8 cellular contexts compared by ENCODE assay signal in genomic region chr14:91509878-91510170, GRCh38. TPM values are rescaled to one million over a fixed set of nuclear protein-coding genes. Genes with fewer than 3 reads are reported as not detected.
A peak's percentile ranks its signal among the peaks of the same experiment; 100 is the strongest.
DNase-seq lines count a peak whose midpoint lies in the region; ATAC-seq and TF ChIP-seq lines count a peak whose summit lies in the region.

No MANE protein-coding gene starts in this region.

- H3K9me3 ChIP-seq in KOPT-K1 (ENCODE audit: insufficient read depth, low read length, poor library complexity, severe bottlenecking) (no peaks in the 10 kb centered on the region), mammary epithelial cell (replicated peaks; ENCODE audit: insufficient read depth, low read length) (no peaks in the 10 kb centered on the region)

- H3K79me2 ChIP-seq in mammary epithelial cell (ENCODE audit: insufficient read depth, low read length) = peaks cover 49% of the 10 kb centered on the region

- H3K4me1 Mint-ChIP-seq in memory B cell = peaks cover 13% of the 10 kb centered on the region

- ATAC-seq in GM18499 (IDR thresholded peaks at IDR 0.05; ENCODE audit: insufficient read depth, unreplicated experiment) = peak; percentile 18
- peak; percentile 34 for ATAC-seq in GM21723 (IDR thresholded peaks at IDR 0.05; ENCODE audit: unreplicated experiment)
- peak; percentile 37 for ATAC-seq in memory B cell (ENCODE audit: low read depth)

- TF ChIP-seq CTCF in mammary epithelial cell (conservative IDR thresholded peaks at IDR 0.05 in 1 of 2, IDR thresholded peaks at IDR 0.05 in 1 of 2; ENCODE audit: extremely low read depth in 1 of 2, insufficient read depth in 1 of 2, low read depth in 1 of 2, low read length in 2 of 2) = no peak

- no peaks in the 10 kb centered on the region for H3K27me3 ChIP-seq in mammary epithelial cell (ENCODE audit: insufficient read depth, low read length)

- intact Hi-C loops in mammary epithelial cell (cut with micrococcal nuclease) = loop anchor here (5.0 to 10.0 kb wide), 2 partner anchors 327 to 395 kb away; no protein-coding TSS in a partner anchor

- H3K4me3 ChIP-seq in mammary epithelial cell (replicated peaks in 1 of 3; ENCODE audit: insufficient read depth in 1 of 3, low read depth in 2 of 3, low read length in 3 of 3) (peak overlapping the region; percentile 70 to 87 (median 71)), urinary bladder (ENCODE audit: low read depth, low read length) (peak overlapping the region; percentile 86)

- H3K4me1 ChIP-seq in mammary epithelial cell (ENCODE audit: insufficient read depth, low read length) = peaks cover 13% of the 10 kb centered on the region
- no peaks in the 10 kb centered on the region for H3K4me1 ChIP-seq in urinary bladder (ENCODE audit: insufficient read depth)

- peak overlapping the region; percentile 97 for H3K4me3 Mint-ChIP-seq in memory B cell

- no peaks in the 10 kb centered on the region for H3K27me3 Mint-ChIP-seq in memory B cell

- BruUV-seq in mammary epithelial cell (replicated peaks; lab: Mats Ljungman, UMichigan) = TSS peak; percentile 3

- peaks cover 5% of the 10 kb centered on the region for H4K20me1 ChIP-seq in mammary epithelial cell (ENCODE audit: insufficient read depth, low read length)

- dilution Hi-C loops in mammary epithelial cell (cut with HindIII; ENCODE audit: low sequenced_read_pairs) = loop anchor here (5.0 kb wide), 1 partner anchor 58 kb away; no protein-coding TSS in a partner anchor

- H3K27ac Mint-ChIP-seq in memory B cell = peak overlapping the region; percentile 99

- H3K27ac ChIP-seq in KOPT-K1 (ENCODE audit: low read depth, low read length, poor library complexity, severe bottlenecking) = peak overlapping the region; percentile 93
- H3K27ac ChIP-seq in mammary epithelial cell (ENCODE audit: insufficient read depth, low read depth, low read length) = peak overlapping the region; percentile 90
- peak overlapping the region; percentile 100 for H3K27ac ChIP-seq in urinary bladder (ENCODE audit: low read depth)

- peak overlapping the region; percentile 89 for H2AFZ ChIP-seq in mammary epithelial cell (ENCODE audit: low read depth, low read length)

- H3K9me3 Mint-ChIP-seq in memory B cell = no peaks in the 10 kb centered on the region

- DNase-seq in mammary epithelial cell (no peak), memory B cell (ENCODE audit: low spot score in 2 of 2) (no peak), SK-N-DZ (ENCODE audit: low spot score) (no peak), KBM-7 (no peak)

- CTCF ChIA-PET in mammary epithelial cell (lab: Charles Lee; ENCODE audit: low non-redundant PET) = interaction anchor here (0.6 kb wide), 1 partner anchor 58 kb away, joined by 3 read pairs; no protein-coding TSS in a partner anchor

- peaks cover 8% of the 10 kb centered on the region for H3K36me3 Mint-ChIP-seq in memory B cell

- H3K9ac ChIP-seq in mammary epithelial cell (ENCODE audit: insufficient read depth, low read length) = peak overlapping the region; percentile 94

- H3K4me2 ChIP-seq in mammary epithelial cell (ENCODE audit: insufficient read depth, low read depth, low read length) = no peak overlapping the region

- peaks cover 30% of the 10 kb centered on the region for H3K36me3 ChIP-seq in KOPT-K1 (ENCODE audit: insufficient read depth, low read length)
- no peaks in the 10 kb centered on the region for H3K36me3 ChIP-seq in mammary epithelial cell (ENCODE audit: insufficient read depth, low read length)
- no peaks in the 10 kb centered on the region for H3K36me3 ChIP-seq in urinary bladder (ENCODE audit: insufficient read depth)

- 0% methylated on average over 7 of the region's 34 CpGs for WGBS in mammary epithelial cell (ENCODE audit: low coverage, missing lambda C conversion rate)
- WGBS in urinary bladder = under 1% methylated on average over 34 of the region's 34 CpGs

- in situ Hi-C loops in mammary epithelial cell (cut with MboI; ENCODE audit: low sequenced_read_pairs in 2 of 2) = no loop called here
- in situ Hi-C loops in KBM-7 (cut with MboI; ENCODE audit: low pct_unique_long_range_greater_than_20kb, low sequenced_read_pairs) = no loop called here

RNA-seq across cellular contexts. Expression of gene PPP4R3A, which starts 0.3 kb away (rescaled TPM):
- total RNA-seq in mammary epithelial cell (10 to 100 TPM; 47.7 to 84.1 TPM), urinary bladder (129 TPM)
- polyA plus RNA-seq in mammary epithelial cell (37.1 TPM), urinary bladder (48.2 TPM)
- polyA minus RNA-seq in mammary epithelial cell = 30.8 TPM
- 24.3 and 29.0 TPM in 2 replicates for polyA plus RNA-seq in SK-N-DZ (2014; cell fraction: cytosol; rRNA removed)
- 33.6 and 39.4 TPM in 2 replicates for polyA plus RNA-seq in SK-N-DZ (2014; cell fraction: nucleus; rRNA removed)
